In the genomic region with DNA sequence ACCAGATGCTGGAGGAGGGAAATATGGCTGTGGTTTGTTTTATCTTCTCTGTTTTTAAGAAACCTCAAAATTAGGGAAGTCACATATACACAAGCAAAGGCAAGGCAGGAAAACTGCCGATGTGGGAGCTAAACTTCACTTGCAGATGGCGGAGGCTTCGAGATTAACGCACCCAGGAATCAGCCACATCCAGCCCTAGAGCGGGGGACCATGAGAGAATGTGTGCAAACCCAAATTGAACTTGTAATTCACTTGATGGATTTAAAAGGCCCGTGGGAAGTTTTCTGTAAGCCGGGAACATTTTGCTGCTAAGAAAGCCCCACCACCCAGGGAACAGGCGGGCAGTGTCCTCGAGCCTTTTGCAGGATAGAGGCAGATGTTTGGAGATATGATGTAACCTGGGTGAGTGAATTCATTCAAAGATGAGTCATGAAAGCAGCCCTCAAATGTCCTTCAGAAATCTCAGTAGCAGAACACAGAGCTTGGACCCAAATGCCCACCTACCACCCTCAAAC, we compare ENCODE assay signal across 8 cellular contexts. TPM values are rescaled to one million over a fixed set of nuclear protein-coding genes. Genes with fewer than 3 reads are reported as not detected.
DNase-seq lines count a peak whose midpoint lies in the region; ATAC-seq and TF ChIP-seq lines count a peak whose summit lies in the region.

No MANE protein-coding gene starts in this region.

- no peak for TF ChIP-seq CTCF in WERI-Rb-1 (IDR thresholded peaks at IDR 0.05; ENCODE audit: low read depth, low read length)

- no peaks in the 10 kb centered on the region for H3K36me3 ChIP-seq in WERI-Rb-1

- no peaks in the 10 kb centered on the region for H3K9me3 ChIP-seq in WERI-Rb-1 (ENCODE audit: severe bottlenecking)

- no peak overlapping the region for H3K4me3 ChIP-seq in WERI-Rb-1 (ENCODE audit: low read depth, low read length)

- ATAC-seq in HG03095 (IDR thresholded peaks at IDR 0.05; ENCODE audit: unreplicated experiment) (peak; percentile 26), HG02884 (IDR thresholded peaks at IDR 0.05; ENCODE audit: unreplicated experiment) (no peak)

- DNase-seq in ELR (ENCODE audit: low read depth), result peak; percentile 88
- peak; percentile 30 for DNase-seq in WERI-Rb-1
- DNase-seq in kidney tubule cell (ENCODE audit: low spot score), result peak; percentile 10
- no peak for DNase-seq in NCI-H1930 (lab: John Stamatoyannopoulos, UW)
- DNase-seq in HT-29 (ENCODE audit: low spot score), result no peak
- DNase-seq in NCI-H146 (lab: John Stamatoyannopoulos, UW), result no peak

- H3K27me3 ChIP-seq in WERI-Rb-1 (ENCODE audit: insufficient read depth, low read depth, severe bottlenecking), result no peaks in the 10 kb centered on the region

- H3K27ac ChIP-seq in WERI-Rb-1, result no peak overlapping the region

RNA-seq across cellular contexts. Expression of a gene that starts 39.9 kb away (rescaled TPM):
- total RNA-seq in HT-29 (2014; rRNA removed; shearing (Covaris generic)), result 0.05 and 0.31 TPM in 2 replicates

Comparison
In these comparisons a context has a peak if more than half of its experiments do, and no peak if none do; other contexts are left out.
1. DNase-seq: peak in ELR (single experiment), WERI-Rb-1 (single experiment) and kidney tubule cell (single experiment); none in NCI-H1930 (0 of 2), HT-29 (single experiment) and NCI-H146 (single experiment).